Comparison of ENCODE assay signal across 22 cellular contexts in genomic region chr11:117319214-117319840, GRCh38. TPM values are rescaled to one million over a fixed set of nuclear protein-coding genes. Genes with fewer than 3 reads are reported as not detected.
DNase-seq lines count a peak whose midpoint lies in the region; ATAC-seq, FAIRE-seq and TF ChIP-seq lines count a peak whose summit lies in the region.
"Had no signal": no experiment of that assay in that cellular context is flagged by ENCODE, and none has a peak within 500 bp of the region (broad histone marks: within the 10 kb centered on the region; RNA-seq: fewer than 3 reads in every experiment).

No MANE protein-coding gene starts in this region.

- H3K4me3 ChIP-seq in HepG2 (replicated peaks in 1 of 3; ENCODE audit: insufficient read depth in 1 of 3, low read depth in 2 of 3, low read length in 3 of 3) (no peak overlapping the region), right lobe of liver (no peak overlapping the region), cardiac fibroblast (replicated peaks in 1 of 2; ENCODE audit: low read depth in 2 of 2, low read length in 2 of 2) (no peak overlapping the region), thoracic aorta (peak overlapping the region; percentile 7)
- no peak overlapping the region for H3K4me3 ChIP-seq in CD8-positive, alpha-beta memory T cell (ENCODE audit: low read length)
- H3K4me3 ChIP-seq: adrenal gland, colonic mucosa, psoas muscle had no signal

- 53% methylated on average over 5 of the region's 5 CpGs for WGBS in HepG2 (ENCODE audit: low lambda C conversion rate)
- WGBS in right lobe of liver (ENCODE audit: insufficient coverage, low coverage, low lambda C conversion rate, missing lambda C conversion rate): 72% methylated on average over 5 of the region's 5 CpGs

- intact Hi-C loops in HepG2 (cut with micrococcal nuclease; ENCODE audit: unreplicated experiment) (loop anchor here (5.0 kb wide), 1 partner anchor 47 kb away; no protein-coding TSS in a partner anchor), right lobe of liver (cut with DNase I) (no loop called here)

- POLR2A ChIA-PET in HepG2 (lab: Yijun Ruan, JAX): interaction anchor here (0.9 to 1.8 kb wide), 4 partner anchors 8 to 20 kb away, joined by 3 to 6 read pairs (median 4); partner anchors contain the start of gene CEP164
- POLR2A ChIA-PET in CD8-positive, alpha-beta memory T cell (lab: Charles Lee): interaction anchor here (0.6 kb wide), 1 partner anchor 365 kb away, joined by 4 read pairs; no protein-coding TSS in a partner anchor

- no peaks in the 10 kb centered on the region for H3K36me3 Mint-ChIP-seq in CD8-positive, alpha-beta memory T cell
- H3K36me3 Mint-ChIP-seq: memory B cell had no signal

- ATAC-seq in HepG2: no peak
- no peak for ATAC-seq in right lobe of liver
- no peak for ATAC-seq in thoracic aorta (ENCODE audit: insufficient number of reproducible peaks, low FRiP score, low read depth)
- ATAC-seq in HG03521 (IDR thresholded peaks at IDR 0.05; ENCODE audit: unreplicated experiment): no peak
- ATAC-seq: psoas muscle had no signal

- peaks cover 3 to 23% of the 10 kb centered on the region in 2 donors for H3K27me3 Mint-ChIP-seq in CD8-positive, alpha-beta memory T cell

- H3K4me3 Mint-ChIP-seq in CD8-positive, alpha-beta memory T cell: no peak overlapping the region
- H3K4me3 Mint-ChIP-seq: activated B cell treated with CpG ODN at 0.5 μM for 24 hours, memory B cell had no signal

- no TSS peak for BruUV-seq in HepG2 (replicated peaks; lab: Mats Ljungman, UMichigan)

- TF ChIP-seq RAD21 in HepG2 (CRISPR knock-in tag; IDR thresholded peaks at IDR 0.05): no peak

- no peak overlapping the region for H2AFZ ChIP-seq in HepG2 (ENCODE audit: low read length)

- H3K27me3 ChIP-seq in HepG2 (ENCODE audit: control insufficient read depth in 1 of 2, insufficient read depth in 2 of 2, low read length in 2 of 2) (no peaks in the 10 kb centered on the region; a peak in 1 of 5 replicates), right lobe of liver (no peaks in the 10 kb centered on the region), thoracic aorta (replicated peaks; ENCODE audit: insufficient read depth) (no peaks in the 10 kb centered on the region)
- peaks cover 20% of the 10 kb centered on the region for H3K27me3 ChIP-seq in CD8-positive, alpha-beta memory T cell (ENCODE audit: insufficient read depth, low read length, poor library complexity, severe bottlenecking)
- H3K27me3 ChIP-seq: adrenal gland, colonic mucosa had no signal

- H3K36me3 ChIP-seq in HepG2 (replicated peaks in 1 of 2; ENCODE audit: control insufficient read depth in 1 of 2, insufficient read depth in 2 of 2, low read length in 2 of 2) (no peaks in the 10 kb centered on the region), right lobe of liver (no peaks in the 10 kb centered on the region), thoracic aorta (no peaks in the 10 kb centered on the region)
- no peaks in the 10 kb centered on the region for H3K36me3 ChIP-seq in CD8-positive, alpha-beta memory T cell (ENCODE audit: insufficient read depth, low read length)
- H3K36me3 ChIP-seq: adrenal gland, colonic mucosa had no signal

- H3K9me3 ChIP-seq in HepG2 (ENCODE audit: low read length): no peaks in the 10 kb centered on the region
- H3K9me3 ChIP-seq in right lobe of liver: no peaks in the 10 kb centered on the region
- H3K9me3 ChIP-seq in thoracic aorta: no peaks in the 10 kb centered on the region
- no peaks in the 10 kb centered on the region for H3K9me3 ChIP-seq in CD8-positive, alpha-beta memory T cell (ENCODE audit: low read length)
- H3K9me3 ChIP-seq: adrenal gland, colonic mucosa, psoas muscle had no signal

- in situ Hi-C loops in HepG2 (cut with HindIII; ENCODE audit: extremely low pct_ligation_motif_present, low pct_unique_long_range_greater_than_20kb): loop anchor here (5.0 kb wide), 1 partner anchor 87 kb away; the partner anchor contains the start of genes PCSK7 and RNF214

- H3K9me3 Mint-ChIP-seq in CD8-positive, alpha-beta memory T cell: no peaks in the 10 kb centered on the region
- H3K9me3 Mint-ChIP-seq: activated B cell treated with CpG ODN at 0.5 μM for 24 hours; activated T-helper 2 cell treated with anti-CD3 and anti-CD28 coated beads, Interferon-gamma antibody, Interleukin-2, Interleukin-4, amounts not matched to agents 10 μg/mL and 5 μg/mL and 100 μg/mL, durations not matched to agents 14 hours and 24 hours and 36 hours; memory B cell; nephron had no signal

- H3K79me2 ChIP-seq in HepG2 (ENCODE audit: insufficient read depth, low read length): peaks cover 4% of the 10 kb centered on the region

- TF ChIP-seq EP300 in HepG2 (IDR thresholded peaks at IDR 0.05; ENCODE audit: low read depth in 2 of 2, low read length in 2 of 2) (no peak), HepG2 (CRISPR knock-in tag; IDR thresholded peaks at IDR 0.05; ENCODE audit: borderline replicate concordance) (no peak)

- no peak for TF ChIP-seq POLR2A in HepG2 (IDR thresholded peaks at IDR 0.05; ENCODE audit: insufficient read depth in 1 of 2, low read depth in 2 of 2, low read length in 2 of 2)
- no peak for TF ChIP-seq POLR2A in right lobe of liver (IDR thresholded peaks at IDR 0.05)

- CTCF ChIA-PET in HepG2 (lab: Yijun Ruan, JAX; ENCODE audit: low intra/inter-chr PET ratio, low total read pairs): no interaction called here
- CTCF ChIA-PET in CD8-positive, alpha-beta memory T cell (lab: Charles Lee): interaction anchor here (1.3 kb wide), 1 partner anchor 10 kb away, joined by 3 read pairs; no protein-coding TSS in a partner anchor

- H3K27ac ChIP-seq in HepG2 (ENCODE audit: extremely low read length, insufficient read depth, low read length) (peak overlapping the region; percentile 10), right lobe of liver (no peak overlapping the region), thoracic aorta (peak overlapping the region in 1 of 2 donors; percentile 60)
- no peak overlapping the region for H3K27ac ChIP-seq in CD8-positive, alpha-beta memory T cell (ENCODE audit: low read depth, low read length)
- H3K27ac ChIP-seq: adrenal gland, colonic mucosa, psoas muscle had no signal

- H4K20me1 ChIP-seq in HepG2 (ENCODE audit: insufficient read depth, low read length): no peaks in the 10 kb centered on the region

- H3K9ac ChIP-seq in HepG2 (ENCODE audit: insufficient read depth, low read depth, low read length): no peak overlapping the region

- peaks cover 6 to 15% (median 7%) of the 10 kb centered on the region in 3 donors for H3K4me1 Mint-ChIP-seq in CD8-positive, alpha-beta memory T cell

- DNase-seq in HepG2 (ENCODE audit: low spot score) (no peak), right lobe of liver (no peak), cardiac fibroblast (ENCODE audit: low read depth in 2 of 2) (peak; percentile 73 to 87), iris pigment epithelial cell (ENCODE audit: low read depth) (peak; percentile 71), thoracic aorta (ENCODE audit: low spot score) (no peak), NCI-H2107 treated with DMSO at 0.1 percent for 48 hours (lab: John Stamatoyannopoulos, UW; ENCODE audit: unreplicated experiment) (no peak)
- no peak for DNase-seq in CD8-positive, alpha-beta memory T cell
- DNase-seq: activated B cell treated with CpG ODN at 0.5 μM for 24 hours; adrenal gland; colonic mucosa; DND-41; NCI-H2029 treated with DMSO at 0.1 percent for 48 hours; NCI-H526 treated with DMSO at 0.1 percent for 48 hours; psoas muscle; SHP77; stimulated activated naive CD4-positive, alpha-beta T cell; T-helper 2 cell had no signal

- TF ChIP-seq CTCF in HepG2 (CRISPR knock-in tag; IDR thresholded peaks at IDR 0.05) (no peak), right lobe of liver (IDR thresholded peaks at IDR 0.05) (no peak), cardiac fibroblast (IDR thresholded peaks at IDR 0.05; ENCODE audit: low read depth, low read length) (no peak), thoracic aorta (IDR thresholded peaks at IDR 0.05) (no peak)

- H3K4me1 ChIP-seq in HepG2 (ENCODE audit: insufficient read depth, low read length): peaks cover 46% of the 10 kb centered on the region
- peaks cover 0 to 15% (median 5%) of the 10 kb centered on the region in 4 donors for H3K4me1 ChIP-seq in right lobe of liver
- H3K4me1 ChIP-seq in thoracic aorta (ENCODE audit: control insufficient read depth in 1 of 2, low read depth in 2 of 2): peaks cover 20 to 30% of the 10 kb centered on the region in 2 donors
- peaks cover 14% of the 10 kb centered on the region for H3K4me1 ChIP-seq in CD8-positive, alpha-beta memory T cell (ENCODE audit: insufficient read depth, low read length)

- peak overlapping the region; percentile 14; the same call in 1 of the 2 replicates for H3K4me2 ChIP-seq in HepG2 (ENCODE audit: low read depth, low read length)

- no peak overlapping the region for H3K27ac Mint-ChIP-seq in CD8-positive, alpha-beta memory T cell
- H3K27ac Mint-ChIP-seq: activated B cell treated with CpG ODN at 0.5 μM for 24 hours; activated T-helper 2 cell treated with anti-CD3 and anti-CD28 coated beads, Interferon-gamma antibody, Interleukin-2, Interleukin-4, amounts not matched to agents 10 μg/mL and 5 μg/mL and 100 μg/mL, durations not matched to agents 14 hours and 24 hours and 36 hours; memory B cell; nephron had no signal

- FAIRE-seq in HepG2 (lab: Jason Lieb, UNC): no peak
- FAIRE-seq: A204.1 had no signal

RNA-seq across cellular contexts. Expression of gene BACE1, which starts 3.3 kb away (rescaled TPM):
- total RNA-seq in HepG2 (2016; rRNA removed; fragmentation: Illumina TruSeq; extraction: Trizol) (7.5 and 10.2 TPM in 2 replicates), right lobe of liver (10 to 100 TPM; 19.2 to 42.8 (median 23.7) TPM), thoracic aorta (10 to 100 TPM; 37.2 to 67.3 TPM)
- 2.1 and 2.2 TPM in 2 replicates for total RNA-seq in HepG2 (2016; cell fraction: cytosol; rRNA removed; fragmentation: Illumina TruSeq; extraction: Trizol; ENCODE audit: low read depth)
- 8.4 and 9.7 TPM in 2 replicates for total RNA-seq in HepG2 (2016; cell fraction: insoluble cytoplasmic fraction; rRNA removed; fragmentation: Illumina TruSeq; extraction: Trizol)
- 4.8 and 6.0 TPM in 2 replicates for total RNA-seq in HepG2 (2016; cell fraction: membrane; rRNA removed; fragmentation: Illumina TruSeq; extraction: Trizol)
- total RNA-seq in HepG2 (2016; cell fraction: nucleus; rRNA removed; fragmentation: Illumina TruSeq; extraction: Trizol): 9.1 and 11.5 TPM in 2 replicates
- 17.9 and 19.0 TPM in 2 replicates for polyA plus RNA-seq in HepG2 (2011; rRNA removed)
- polyA plus RNA-seq in HepG2 (2011; cell fraction: cytosol; rRNA removed): 14.6 and 15.9 TPM in 2 replicates
- polyA plus RNA-seq in HepG2 (2011; cell fraction: nucleus; rRNA removed): 44.0 and 49.0 TPM in 2 replicates
- 12.2 and 14.8 TPM in 2 replicates for polyA plus RNA-seq in HepG2 (2012)
- polyA plus RNA-seq in HepG2 (2016; cell fraction: cytosol; fragmentation: Illumina TruSeq; extraction: Trizol; ENCODE audit: low read depth): 2.2 and 2.4 TPM in 2 replicates
- 10.6 and 11.0 TPM in 2 replicates for polyA plus RNA-seq in HepG2 (2016; cell fraction: insoluble cytoplasmic fraction; fragmentation: Illumina TruSeq; extraction: Trizol; ENCODE audit: low read depth)
- polyA plus RNA-seq in HepG2 (2016; cell fraction: membrane; fragmentation: Illumina TruSeq; extraction: Trizol; ENCODE audit: low read depth): 4.9 and 5.8 TPM in 2 replicates
- polyA plus RNA-seq in HepG2 (2016; cell fraction: nucleus; fragmentation: Illumina TruSeq; extraction: Trizol; ENCODE audit: insufficient read depth, low read depth): 21.9 and 23.8 TPM in 2 replicates
- polyA minus RNA-seq in HepG2 (2011; rRNA and poly(A)+ RNA removed; ENCODE audit: low replicate concordance): 41.2 and 52.9 TPM in 2 replicates
- 7.0 and 13.9 TPM in 2 replicates for polyA minus RNA-seq in HepG2 (2011; cell fraction: cytosol; rRNA and poly(A)+ RNA removed)
- polyA minus RNA-seq in HepG2 (2011; cell fraction: nucleus; rRNA and poly(A)+ RNA removed): 7.8 and 8.6 TPM in 2 replicates
- 1 to 10 TPM; 2.5 to 2.9 TPM for total RNA-seq in CD8-positive, alpha-beta memory T cell
- 2.0 TPM for polyA plus RNA-seq in CD8-positive, alpha-beta memory T cell
- total RNA-seq: activated B cell treated with CpG ODN at 0.5 μM for 24 hours had no signal

RNA-seq across cellular contexts. Expression of gene CEP164, which starts 8.3 kb away (rescaled TPM):
- total RNA-seq in HepG2 (2016; rRNA removed; fragmentation: Illumina TruSeq; extraction: Trizol) (9.6 and 15.2 TPM in 2 replicates), right lobe of liver (10 to 100 TPM in 2 of 6 experiments, 1 to 10 TPM in 4; 7.2 to 11.2 (median 8.6) TPM), thoracic aorta (10 to 100 TPM; 27.9 to 53.4 TPM)
- 14.5 and 15.6 TPM in 2 replicates for total RNA-seq in HepG2 (2016; cell fraction: cytosol; rRNA removed; fragmentation: Illumina TruSeq; extraction: Trizol; ENCODE audit: low read depth)
- total RNA-seq in HepG2 (2016; cell fraction: insoluble cytoplasmic fraction; rRNA removed; fragmentation: Illumina TruSeq; extraction: Trizol): 7.8 and 17.7 TPM in 2 replicates
- total RNA-seq in HepG2 (2016; cell fraction: membrane; rRNA removed; fragmentation: Illumina TruSeq; extraction: Trizol): 7.5 and 7.9 TPM in 2 replicates
- total RNA-seq in HepG2 (2016; cell fraction: nucleus; rRNA removed; fragmentation: Illumina TruSeq; extraction: Trizol): 18.0 and 22.9 TPM in 2 replicates
- 9.8 and 11.4 TPM in 2 replicates for polyA plus RNA-seq in HepG2 (2011; rRNA removed)
- polyA plus RNA-seq in HepG2 (2011; cell fraction: cytosol; rRNA removed): 4.5 and 5.1 TPM in 2 replicates
- polyA plus RNA-seq in HepG2 (2011; cell fraction: nucleus; rRNA removed): 41.9 and 50.5 TPM in 2 replicates
- polyA plus RNA-seq in HepG2 (2012): 5.9 and 7.9 TPM in 2 replicates
- 0.96 and 1.0 TPM in 2 replicates for polyA plus RNA-seq in HepG2 (2016; cell fraction: cytosol; fragmentation: Illumina TruSeq; extraction: Trizol; ENCODE audit: low read depth)
- polyA plus RNA-seq in HepG2 (2016; cell fraction: insoluble cytoplasmic fraction; fragmentation: Illumina TruSeq; extraction: Trizol; ENCODE audit: low read depth): 4.9 and 7.5 TPM in 2 replicates
- 1.5 and 1.6 TPM in 2 replicates for polyA plus RNA-seq in HepG2 (2016; cell fraction: membrane; fragmentation: Illumina TruSeq; extraction: Trizol; ENCODE audit: low read depth)
- 40.5 and 41.1 TPM in 2 replicates for polyA plus RNA-seq in HepG2 (2016; cell fraction: nucleus; fragmentation: Illumina TruSeq; extraction: Trizol; ENCODE audit: insufficient read depth, low read depth)
- polyA minus RNA-seq in HepG2 (2011; rRNA and poly(A)+ RNA removed; ENCODE audit: low replicate concordance): 11.0 and 27.5 TPM in 2 replicates
- polyA minus RNA-seq in HepG2 (2011; cell fraction: cytosol; rRNA and poly(A)+ RNA removed): 3.5 and 3.7 TPM in 2 replicates
- polyA minus RNA-seq in HepG2 (2011; cell fraction: nucleus; rRNA and poly(A)+ RNA removed): 14.2 and 17.9 TPM in 2 replicates
- total RNA-seq in CD8-positive, alpha-beta memory T cell: 10 to 100 TPM; 34.6 to 40.5 TPM
- polyA plus RNA-seq in CD8-positive, alpha-beta memory T cell: 25.7 TPM

RNA-seq across cellular contexts. Expression of gene BACE1-AS, which starts 28.2 kb away (rescaled TPM):
- total RNA-seq in HepG2 (2016; rRNA removed; fragmentation: Illumina TruSeq; extraction: Trizol) (2.0 and 2.9 TPM in 2 replicates), right lobe of liver (1 to 10 TPM in 5 of 6 experiments, under 1 TPM in 1; 0.75 to 2.9 (median 2.1) TPM), thoracic aorta (1 to 10 TPM; 5.8 to 7.8 TPM)
- total RNA-seq in HepG2 (2016; cell fraction: cytosol; rRNA removed; fragmentation: Illumina TruSeq; extraction: Trizol; ENCODE audit: low read depth): 0.26 and 0.51 TPM in 2 replicates
- 2.1 and 2.3 TPM in 2 replicates for total RNA-seq in HepG2 (2016; cell fraction: insoluble cytoplasmic fraction; rRNA removed; fragmentation: Illumina TruSeq; extraction: Trizol)
- total RNA-seq in HepG2 (2016; cell fraction: membrane; rRNA removed; fragmentation: Illumina TruSeq; extraction: Trizol): 0.76 and 0.87 TPM in 2 replicates
- 4.0 and 4.3 TPM in 2 replicates for total RNA-seq in HepG2 (2016; cell fraction: nucleus; rRNA removed; fragmentation: Illumina TruSeq; extraction: Trizol)
- polyA plus RNA-seq in HepG2 (2011; rRNA removed): 3.6 and 3.9 TPM in 2 replicates
- polyA plus RNA-seq in HepG2 (2011; cell fraction: cytosol; rRNA removed): 2.0 and 2.7 TPM in 2 replicates
- polyA plus RNA-seq in HepG2 (2011; cell fraction: nucleus; rRNA removed): 5.7 and 7.1 TPM in 2 replicates
- polyA plus RNA-seq in HepG2 (2012): 2.7 and 4.0 TPM in 2 replicates
- 0.40 TPM in 1 of 2 replicates, not detected in the other for polyA plus RNA-seq in HepG2 (2016; cell fraction: cytosol; fragmentation: Illumina TruSeq; extraction: Trizol; ENCODE audit: low read depth)
- polyA plus RNA-seq in HepG2 (2016; cell fraction: insoluble cytoplasmic fraction; fragmentation: Illumina TruSeq; extraction: Trizol; ENCODE audit: low read depth): 2.5 and 3.2 TPM in 2 replicates
- polyA plus RNA-seq in HepG2 (2016; cell fraction: membrane; fragmentation: Illumina TruSeq; extraction: Trizol; ENCODE audit: low read depth): 0.06 and 0.50 TPM in 2 replicates
- 7.5 and 8.1 TPM in 2 replicates for polyA plus RNA-seq in HepG2 (2016; cell fraction: nucleus; fragmentation: Illumina TruSeq; extraction: Trizol; ENCODE audit: insufficient read depth, low read depth)
- 6.8 and 9.4 TPM in 2 replicates for polyA minus RNA-seq in HepG2 (2011; rRNA and poly(A)+ RNA removed; ENCODE audit: low replicate concordance)
- polyA minus RNA-seq in HepG2 (2011; cell fraction: cytosol; rRNA and poly(A)+ RNA removed): 3.7 and 5.8 TPM in 2 replicates
- 6.6 and 6.7 TPM in 2 replicates for polyA minus RNA-seq in HepG2 (2011; cell fraction: nucleus; rRNA and poly(A)+ RNA removed)
- total RNA-seq in CD8-positive, alpha-beta memory T cell: 1 to 10 TPM; 3.8 to 4.5 TPM
- 1.3 TPM for polyA plus RNA-seq in CD8-positive, alpha-beta memory T cell

Comparison
In these comparisons a context has a peak if more than half of its experiments do, and no peak if none do; other contexts are left out.
1. DNase-seq: peak in cardiac fibroblast (2 of 2) and iris pigment epithelial cell (single experiment); none in HepG2 (single experiment), right lobe of liver (0 of 3), thoracic aorta (single experiment), NCI-H2107 treated with DMSO at 0.1 percent for 48 hours (single experiment) and CD8-positive, alpha-beta memory T cell (0 of 5).